Comparison of ENCODE assay signal across 9 cellular contexts in the genomic region with DNA sequence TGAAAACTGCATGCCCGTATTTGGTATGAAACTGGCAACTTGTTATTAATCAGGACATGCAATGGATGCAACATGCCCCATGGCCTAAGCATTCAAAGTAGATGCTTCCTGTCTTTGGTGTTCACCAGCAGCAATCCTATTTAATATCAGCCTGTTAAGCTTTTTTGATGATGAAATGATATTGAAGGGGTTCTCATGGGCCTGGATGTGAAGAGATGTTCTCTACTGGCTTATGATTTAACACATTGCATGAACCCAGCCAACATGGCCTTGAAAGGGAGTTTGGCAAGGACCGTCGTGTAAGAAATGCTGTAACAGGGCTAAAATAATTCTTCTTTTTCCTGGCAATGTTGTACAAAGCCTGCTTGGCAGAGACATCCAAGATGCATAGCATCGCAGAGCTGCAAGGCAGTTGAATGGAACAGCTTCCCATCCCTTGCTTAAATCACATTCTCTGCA.
DNase-seq lines count a peak whose midpoint lies in the region; ATAC-seq and TF ChIP-seq lines count a peak whose summit lies in the region.
"Had no signal": no experiment of that assay in that cellular context is flagged by ENCODE, and none has a peak within 500 bp of the region (broad histone marks: within the 10 kb centered on the region; RNA-seq: fewer than 3 reads in every experiment).

No MANE protein-coding gene starts in this region.

- H3K27me3 ChIP-seq in tibial nerve: no peaks in the 10 kb centered on the region

- TF ChIP-seq EP300 in tibial nerve (IDR thresholded peaks at IDR 0.05): peak in 1 of 2 donors; percentile 11

- no peaks in the 10 kb centered on the region for H3K9me3 ChIP-seq in tibial nerve

- no peak for TF ChIP-seq CTCF in tibial nerve (IDR thresholded peaks at IDR 0.05)

- no peak for TF ChIP-seq POLR2A in tibial nerve (IDR thresholded peaks at IDR 0.05)

- peak overlapping the region; percentile 31 to 64 for H3K4me3 Mint-ChIP-seq in activated T-cell treated with anti-CD3 and anti-CD28 coated beads, Interleukin-2, amount 50 U/mL, for 72 hours
- no peak overlapping the region for H3K4me3 Mint-ChIP-seq in memory B cell

- peaks cover 45% of the 10 kb centered on the region for H3K4me1 Mint-ChIP-seq in activated T-cell treated with anti-CD3 and anti-CD28 coated beads, Interleukin-2, amount 50 U/mL, for 72 hours (ENCODE audit: low read depth)
- H3K4me1 Mint-ChIP-seq in memory B cell: peaks cover 30% of the 10 kb centered on the region

- peaks cover 2 to 20% of the 10 kb centered on the region in 2 donors for H3K36me3 Mint-ChIP-seq in activated T-cell treated with anti-CD3 and anti-CD28 coated beads, Interleukin-2, amount 50 U/mL, for 72 hours (ENCODE audit: insufficient read depth in 2 of 2)
- peaks cover 43% of the 10 kb centered on the region for H3K36me3 Mint-ChIP-seq in memory B cell

- H3K4me1 ChIP-seq in tibial nerve: peaks cover 0 to 61% (median 24%) of the 10 kb centered on the region in 4 donors

- WGBS in tibial nerve, 2 donors: 17 to 37% methylated on average over 4 of the region's 4 CpGs

- no peak for DNase-seq in activated T-cell treated with anti-CD3 and anti-CD28 coated beads, Interleukin-2, amount 50 U/mL, for 72 hours
- DNase-seq in activated T-cell treated with anti-CD3 and anti-CD28 coated beads, Interleukin-2, amount 50 U/mL, for 1 hour: no peak
- DNase-seq in cerebellum (ENCODE audit: low spot score) (peak; percentile 15), memory B cell (ENCODE audit: low spot score in 2 of 2) (no peak), tibial nerve (ENCODE audit: low spot score in 2 of 2) (peak in 1 of 2 donors; percentile 17), NCI-H187 treated with DMSO at 0.1 percent for 48 hours (lab: John Stamatoyannopoulos, UW) (no peak), H4 (ENCODE audit: low spot score) (no peak), Kasumi-1 (lab: John Stamatoyannopoulos, UW) (no peak)
- DNase-seq: AML-193 had no signal

- H3K36me3 ChIP-seq in tibial nerve: peaks cover 0 to 16% (median 4%) of the 10 kb centered on the region in 3 donors

- H3K4me3 ChIP-seq in tibial nerve: peak overlapping the region in 3 of 4 donors; percentile 1 to 22 (median 7)

- H3K27ac Mint-ChIP-seq in activated T-cell treated with anti-CD3 and anti-CD28 coated beads, Interleukin-2, amount 50 U/mL, for 72 hours: no peak overlapping the region
- H3K27ac Mint-ChIP-seq in memory B cell: peak overlapping the region; percentile 72

- no peaks in the 10 kb centered on the region for H3K9me3 Mint-ChIP-seq in activated T-cell treated with anti-CD3 and anti-CD28 coated beads, Interleukin-2, amount 50 U/mL, for 72 hours
- H3K9me3 Mint-ChIP-seq in memory B cell: no peaks in the 10 kb centered on the region

- ATAC-seq in activated T-cell treated with anti-CD3 and anti-CD28 coated beads, Interleukin-2, amount 50 U/mL, for 72 hours (replicated peaks in 1 of 2): peak in 1 of 2 donors; percentile 9
- ATAC-seq in memory B cell (ENCODE audit: low read depth): no peak

- H3K27ac ChIP-seq in tibial nerve: peak overlapping the region in 3 of 4 donors; percentile 54 to 83 (median 57)

- H3K27me3 Mint-ChIP-seq in activated T-cell treated with anti-CD3 and anti-CD28 coated beads, Interleukin-2, amount 50 U/mL, for 72 hours (ENCODE audit: low read depth): no peaks in the 10 kb centered on the region
- no peaks in the 10 kb centered on the region for H3K27me3 Mint-ChIP-seq in memory B cell
